In the genomic region with DNA sequence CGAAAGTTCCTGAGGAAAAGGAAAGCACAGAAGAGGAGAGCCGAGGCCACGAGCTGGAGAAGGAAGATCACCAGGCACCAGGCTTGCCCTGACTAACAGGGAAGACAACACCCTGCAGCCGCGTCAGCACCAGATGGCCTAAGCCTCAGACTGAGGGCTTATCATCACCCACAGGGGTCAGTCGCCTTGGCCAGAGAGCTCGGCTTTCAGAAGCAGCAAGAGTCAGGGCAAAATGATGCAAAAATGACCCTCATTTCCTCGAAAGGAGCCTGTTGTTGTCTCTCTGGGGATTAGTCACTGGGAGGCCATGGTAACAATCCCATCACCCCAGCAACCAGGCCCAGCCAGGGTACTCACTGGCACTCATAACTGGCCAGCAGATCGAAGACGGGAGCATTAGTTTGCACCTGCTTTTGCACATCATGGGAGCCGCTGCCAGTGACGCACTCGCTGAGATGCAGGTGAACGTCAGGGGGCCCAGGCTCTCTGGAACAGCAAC, we compare ENCODE assay signal across 7 cellular contexts. TPM values are rescaled to one million over a fixed set of nuclear protein-coding genes. Genes with fewer than 3 reads are reported as not detected.
DNase-seq lines count a peak whose midpoint lies in the region; ATAC-seq and TF ChIP-seq lines count a peak whose summit lies in the region.

No MANE protein-coding gene starts in this region.

- DNase-seq in MV-4-11 (lab: John Stamatoyannopoulos, UW) (peak; percentile 75), body of pancreas (peak; percentile 37 to 80 (median 54)), kidney glomerular epithelial cell (lab: John Stamatoyannopoulos, UW) (peak; percentile 42)
- DNase-seq in stimulated activated naive CD8-positive, alpha-beta T cell treated with anti-CD3 and anti-CD28 coated beads, Interleukin-15, Interleukin-2, amounts not matched to agents 100 U/mL and 50 U/mL, for 24 hours, result no peak

- no peaks in the 10 kb centered on the region for H3K36me3 ChIP-seq in body of pancreas (replicated peaks in 1 of 2; ENCODE audit: insufficient read depth in 1 of 2, low read depth in 2 of 2)
- peaks cover 0 to 2% of the 10 kb centered on the region in 2 donors for H3K36me3 ChIP-seq in stomach smooth muscle (ENCODE audit: control insufficient read depth in 2 of 2, insufficient read depth in 2 of 2, low read length in 2 of 2)

- WGBS in body of pancreas, 2 donors, result 79% methylated on average over 6 to 14 of the region's 14 CpGs

- no peaks in the 10 kb centered on the region for H3K4me1 ChIP-seq in body of pancreas
- peaks cover 63% of the 10 kb centered on the region for H3K4me1 ChIP-seq in stomach smooth muscle (ENCODE audit: control insufficient read depth, insufficient read depth, low read length)

- H3K9me3 ChIP-seq in body of pancreas, result no peaks in the 10 kb centered on the region
- no peaks in the 10 kb centered on the region for H3K9me3 ChIP-seq in stomach smooth muscle (ENCODE audit: control insufficient read depth in 2 of 2, low read length in 2 of 2)

- H3K9ac ChIP-seq in stomach smooth muscle (ENCODE audit: low read length in 2 of 2), result peak overlapping the region; percentile 27 to 47

- intact Hi-C loops in body of pancreas (cut with DNase I), result no loop called here

- H3K27me3 ChIP-seq in body of pancreas, result no peaks in the 10 kb centered on the region
- no peaks in the 10 kb centered on the region for H3K27me3 ChIP-seq in stomach smooth muscle (ENCODE audit: control insufficient read depth in 1 of 2, insufficient read depth in 2 of 2, low read length in 2 of 2)

- H3K4me3 ChIP-seq in body of pancreas, result no peak overlapping the region
- H3K4me3 ChIP-seq in stomach smooth muscle (ENCODE audit: low read length in 2 of 2), result peak overlapping the region in 1 of 2 donors; percentile 54

- ATAC-seq in body of pancreas, result peak; percentile 59
- ATAC-seq in stimulated activated naive CD8-positive, alpha-beta T cell treated with anti-CD3 and anti-CD28 coated beads, Interleukin-15, Interleukin-2, amounts not matched to agents 100 U/mL and 50 U/mL, for 24 hours, result no peak
- ATAC-seq in GM18502 (IDR thresholded peaks at IDR 0.05; ENCODE audit: poor library complexity, unreplicated experiment), result no peak
- ATAC-seq in HG02759 (IDR thresholded peaks at IDR 0.05; ENCODE audit: unreplicated experiment), result no peak

- peak overlapping the region in 2 of 4 donors; percentile 42 to 57 for H3K27ac ChIP-seq in body of pancreas
- H3K27ac ChIP-seq in stomach smooth muscle (ENCODE audit: low read length), result peak overlapping the region; percentile 67

- TF ChIP-seq POLR2A in body of pancreas (IDR thresholded peaks at IDR 0.05), result no peak

- TF ChIP-seq CTCF in body of pancreas (IDR thresholded peaks at IDR 0.05), result no peak

RNA-seq across cellular contexts. Expression of a gene that starts 42.7 kb away (rescaled TPM):
- 100 to 1,000 TPM in 1 of 2 donors, 10 to 100 TPM in 1; 57.1 to 116 TPM for total RNA-seq in body of pancreas
